In genomic region chr2:12314119-12314735, GRCh38 we compare ENCODE assay signal across 18 cellular contexts.
DNase-seq lines count a peak whose midpoint lies in the region; ATAC-seq, FAIRE-seq and TF ChIP-seq lines count a peak whose summit lies in the region.
"Had no signal": no experiment of that assay in that cellular context is flagged by ENCODE, and none has a peak within 500 bp of the region (broad histone marks: within the 10 kb centered on the region; RNA-seq: fewer than 3 reads in every experiment).

No MANE protein-coding gene starts in this region.

- peak overlapping the region; percentile 2 for H3K4me3 Mint-ChIP-seq in stimulated activated naive CD8-positive, alpha-beta T cell treated with anti-CD3 and anti-CD28 coated beads, Interleukin-15, Interleukin-2, amounts not matched to agents 100 ng/mL and 50 ng/mL, for 24 hours
- H3K4me3 Mint-ChIP-seq in WTC11 = peak overlapping the region; percentile 21
- H3K4me3 Mint-ChIP-seq in T-helper 2 cell treated with Interferon-gamma antibody and Interleukin-4, amounts not matched to agents 5 μg/mL and 100 μg/mL, for 36 hours = no peak overlapping the region

- CTCF ChIA-PET in WTC11 (lab: Charles Lee) = interaction anchor here (0.9 to 1.2 kb wide), 5 partner anchors 12 to 510 kb away, joined by 3 to 4 read pairs (median 3); no protein-coding TSS in a partner anchor

- H3K27me3 Mint-ChIP-seq in stimulated activated naive CD8-positive, alpha-beta T cell treated with anti-CD3 and anti-CD28 coated beads, Interleukin-15, Interleukin-2, amounts not matched to agents 100 ng/mL and 50 ng/mL, for 24 hours = no peaks in the 10 kb centered on the region
- H3K27me3 Mint-ChIP-seq in WTC11 (ENCODE audit: low read depth) = no peaks in the 10 kb centered on the region
- peaks cover 26% of the 10 kb centered on the region for H3K27me3 Mint-ChIP-seq in T-helper 2 cell treated with Interferon-gamma antibody and Interleukin-4, amounts not matched to agents 5 μg/mL and 100 μg/mL, for 36 hours (ENCODE audit: low read depth)

- POLR2A ChIA-PET in WTC11 (lab: Charles Lee) = no interaction called here

- H3K36me3 Mint-ChIP-seq in stimulated activated naive CD8-positive, alpha-beta T cell treated with anti-CD3 and anti-CD28 coated beads, Interleukin-15, Interleukin-2, amounts not matched to agents 100 ng/mL and 50 ng/mL, for 24 hours (ENCODE audit: low read depth) = no peaks in the 10 kb centered on the region
- H3K36me3 Mint-ChIP-seq in WTC11 = 0 out of 2 replicates have a peak, but pooled peaks cover 2% of the 10 kb centered on the region
- H3K36me3 Mint-ChIP-seq in T-helper 2 cell treated with Interferon-gamma antibody and Interleukin-4, amounts not matched to agents 5 μg/mL and 100 μg/mL, for 36 hours (ENCODE audit: low read depth) = peaks cover 3% of the 10 kb centered on the region

- ATAC-seq in stimulated activated naive CD8-positive, alpha-beta T cell treated with anti-CD3 and anti-CD28 coated beads, Interleukin-15, Interleukin-2, amounts not matched to agents 100 U/mL and 50 U/mL, for 24 hours = no peak
- ATAC-seq in WTC11 (peak; percentile 80), GM18909 (IDR thresholded peaks at IDR 0.05; ENCODE audit: poor library complexity, unreplicated experiment) (no peak)
- ATAC-seq: left lobe of liver, SK-N-SH treated with all-trans-retinoic acid at 6 μM for 48 hours had no signal

- H3K9me3 Mint-ChIP-seq in stimulated activated naive CD8-positive, alpha-beta T cell treated with anti-CD3 and anti-CD28 coated beads, Interleukin-15, Interleukin-2, amounts not matched to agents 100 ng/mL and 50 ng/mL, for 24 hours = no peaks in the 10 kb centered on the region
- peaks cover 10% of the 10 kb centered on the region for H3K9me3 Mint-ChIP-seq in WTC11
- H3K9me3 Mint-ChIP-seq in T-helper 2 cell treated with Interferon-gamma antibody and Interleukin-4, amounts not matched to agents 5 μg/mL and 100 μg/mL, for 36 hours = no peaks in the 10 kb centered on the region

- H3K4me1 Mint-ChIP-seq in stimulated activated naive CD8-positive, alpha-beta T cell treated with anti-CD3 and anti-CD28 coated beads, Interleukin-15, Interleukin-2, amounts not matched to agents 100 ng/mL and 50 ng/mL, for 24 hours (ENCODE audit: low read depth) = peaks cover 36% of the 10 kb centered on the region
- peaks cover 54% of the 10 kb centered on the region for H3K4me1 Mint-ChIP-seq in WTC11
- peaks cover 19% of the 10 kb centered on the region for H3K4me1 Mint-ChIP-seq in T-helper 2 cell treated with Interferon-gamma antibody and Interleukin-4, amounts not matched to agents 5 μg/mL and 100 μg/mL, for 36 hours (ENCODE audit: low read depth)

- no peak for FAIRE-seq in frontal cortex (lab: Jason Lieb, UNC)

- TF ChIP-seq CTCF in WTC11 (IDR thresholded peaks at IDR 0.05) = no peak

- peak overlapping the region; percentile 14 for H3K27ac Mint-ChIP-seq in stimulated activated naive CD8-positive, alpha-beta T cell treated with anti-CD3 and anti-CD28 coated beads, Interleukin-15, Interleukin-2, amounts not matched to agents 100 ng/mL and 50 ng/mL, for 24 hours
- peak overlapping the region; percentile 79 for H3K27ac Mint-ChIP-seq in WTC11
- H3K27ac Mint-ChIP-seq in T-helper 2 cell treated with Interferon-gamma antibody and Interleukin-4, amounts not matched to agents 5 μg/mL and 100 μg/mL, for 36 hours = no peak overlapping the region

- DNase-seq in stimulated activated naive CD8-positive, alpha-beta T cell treated with anti-CD3 and anti-CD28 coated beads, Interleukin-15, Interleukin-2, amounts not matched to agents 100 U/mL and 50 U/mL, for 24 hours = no peak
- DNase-seq in WTC11 (ENCODE audit: low spot score) (no peak), iPS-NIHi7 (ENCODE audit: extremely low spot score) (peak; percentile 31), frontal cortex (ENCODE audit: low spot score in 2 of 2) (no peak), dermis blood vessel endothelial cell (no peak)
- no peak for DNase-seq in T-helper 2 cell treated with Interferon-gamma antibody and Interleukin-4, amounts not matched to agents 5 μg/mL and 100 μg/mL, for 36 hours (ENCODE audit: low spot score)
- DNase-seq: activated CD4-positive, alpha-beta T cell treated with anti-CD3 and anti-CD28 coated beads for 48 hours; activated T-cell treated with anti-CD3 and anti-CD28 coated beads for 4 hours; COR-L47; esophagus squamous epithelium; MG63; NCI-H1930; NCI-H774; stimulated activated CD4-positive, alpha-beta T cell treated with anti-CD3 and anti-CD28 coated beads, Interleukin-4, amount 100 ng/mL, for 1 hour had no signal

TF ChIP-seq in WTC11, 78 proteins besides CTCF, POLR2A, EP300 and RAD21:
- TF ChIP-seq TCF7 (CRISPR knock-in tag; IDR thresholded peaks at IDR 0.05; ENCODE audit: low read depth) (no peak), ETV6 (CRISPR knock-in tag; IDR thresholded peaks at IDR 0.05) (peak; percentile 33; the same call in 1 of the 2 replicates)
